ENCODE assay signal across 1 cellular context in the genomic region with DNA sequence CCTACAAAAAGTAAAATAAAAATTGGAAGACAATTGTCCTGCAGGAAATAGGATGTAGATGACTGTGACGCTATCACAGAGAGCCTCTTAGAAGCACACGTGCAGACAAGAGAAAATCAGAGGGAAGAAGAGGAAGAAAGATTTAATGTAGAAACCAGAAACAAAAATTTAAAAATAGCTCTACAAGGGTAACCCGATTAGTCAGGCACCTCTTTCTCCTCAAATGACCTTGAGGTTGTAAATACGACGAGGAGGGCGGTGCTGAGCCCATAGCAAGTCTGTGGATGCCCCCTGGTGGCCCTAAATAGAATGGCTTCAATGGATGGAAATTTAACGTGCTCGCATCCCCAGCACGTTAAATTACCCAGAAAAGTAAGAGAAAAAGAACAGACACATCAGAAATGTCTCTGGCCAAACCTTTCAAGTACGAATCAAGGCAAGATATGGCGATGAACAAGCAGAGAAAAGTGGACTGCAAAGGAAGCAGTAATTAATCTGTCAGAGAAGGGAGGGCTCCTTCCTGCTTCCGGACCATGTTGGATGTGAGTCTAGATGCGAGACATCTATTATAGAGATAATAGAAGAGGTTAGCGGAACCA.
TF ChIP-seq lines count a peak whose summit lies in the region.

No MANE protein-coding gene starts in this region.

TF ChIP-seq in HepG2, 621 proteins besides CTCF, POLR2A, EP300 and RAD21 (continued from another document and continues in another):
- TF ChIP-seq, protein P1, sequence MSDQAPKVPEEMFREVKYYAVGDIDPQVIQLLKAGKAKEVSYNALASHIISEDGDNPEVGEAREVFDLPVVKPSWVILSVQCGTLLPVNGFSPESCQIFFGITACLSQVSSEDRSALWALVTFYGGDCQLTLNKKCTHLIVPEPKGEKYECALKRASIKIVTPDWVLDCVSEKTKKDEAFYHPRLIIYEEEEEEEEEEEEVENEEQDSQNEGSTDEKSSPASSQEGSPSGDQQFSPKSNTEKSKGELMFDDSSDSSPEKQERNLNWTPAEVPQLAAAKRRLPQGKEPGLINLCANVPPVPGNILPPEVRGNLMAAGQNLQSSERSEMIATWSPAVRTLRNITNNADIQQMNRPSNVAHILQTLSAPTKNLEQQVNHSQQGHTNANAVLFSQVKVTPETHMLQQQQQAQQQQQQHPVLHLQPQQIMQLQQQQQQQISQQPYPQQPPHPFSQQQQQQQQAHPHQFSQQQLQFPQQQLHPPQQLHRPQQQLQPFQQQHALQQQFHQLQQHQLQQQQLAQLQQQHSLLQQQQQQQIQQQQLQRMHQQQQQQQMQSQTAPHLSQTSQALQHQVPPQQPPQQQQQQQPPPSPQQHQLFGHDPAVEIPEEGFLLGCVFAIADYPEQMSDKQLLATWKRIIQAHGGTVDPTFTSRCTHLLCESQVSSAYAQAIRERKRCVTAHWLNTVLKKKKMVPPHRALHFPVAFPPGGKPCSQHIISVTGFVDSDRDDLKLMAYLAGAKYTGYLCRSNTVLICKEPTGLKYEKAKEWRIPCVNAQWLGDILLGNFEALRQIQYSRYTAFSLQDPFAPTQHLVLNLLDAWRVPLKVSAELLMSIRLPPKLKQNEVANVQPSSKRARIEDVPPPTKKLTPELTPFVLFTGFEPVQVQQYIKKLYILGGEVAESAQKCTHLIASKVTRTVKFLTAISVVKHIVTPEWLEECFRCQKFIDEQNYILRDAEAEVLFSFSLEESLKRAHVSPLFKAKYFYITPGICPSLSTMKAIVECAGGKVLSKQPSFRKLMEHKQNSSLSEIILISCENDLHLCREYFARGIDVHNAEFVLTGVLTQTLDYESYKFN (CRISPR knock-in tag; conservative IDR thresholded peaks at IDR 0.05) = peak; percentile 45; the same call in 1 of the 2 replicates
- TF ChIP-seq ARNT2 (CRISPR knock-in tag; IDR thresholded peaks at IDR 0.05; ENCODE audit: low read depth) (0 out of 2 replicates have a peak, but pooled peaks have one; percentile 53), ZFP62 (CRISPR knock-in tag; IDR thresholded peaks at IDR 0.05) (no peak), NFIB (CRISPR knock-in tag; IDR thresholded peaks at IDR 0.05; ENCODE audit: borderline replicate concordance) (no peak), ZMYM3 (CRISPR knock-in tag; IDR thresholded peaks at IDR 0.05) (no peak), ZNF121 (CRISPR knock-in tag; IDR thresholded peaks at IDR 0.05) (no peak), ZNF761 (CRISPR knock-in tag; conservative IDR thresholded peaks at IDR 0.05) (0 out of 2 replicates have a peak, but pooled peaks have one; percentile 29), ZNF782 (CRISPR knock-in tag; IDR thresholded peaks at IDR 0.05; ENCODE audit: borderline replicate concordance) (0 out of 2 replicates have a peak, but pooled peaks have one; percentile 26), SMARCC2 (IDR thresholded peaks at IDR 0.05) (no peak), ZBTB42 (CRISPR knock-in tag; IDR thresholded peaks at IDR 0.05) (no peak), JARID2 (CRISPR knock-in tag; IDR thresholded peaks at IDR 0.05; ENCODE audit: insufficient replicate concordance) (no peak), XRCC5 (optimal IDR thresholded peaks at IDR 0.05; ENCODE audit: low read length) (peak; percentile 76), RAD51 (IDR thresholded peaks at IDR 0.05; ENCODE audit: borderline replicate concordance) (no peak), ZNF558 (CRISPR knock-in tag; IDR thresholded peaks at IDR 0.05; ENCODE audit: borderline replicate concordance) (0 out of 2 replicates have a peak, but pooled peaks have one; percentile 7), MXI1 (IDR thresholded peaks at IDR 0.05; ENCODE audit: borderline replicate concordance, low read depth, low read length) (peak; percentile 62; the same call in 1 of the 3 replicates), ZNF33A (CRISPR knock-in tag; IDR thresholded peaks at IDR 0.05; ENCODE audit: borderline replicate concordance) (no peak), GTF2F1 (IDR thresholded peaks at IDR 0.05; ENCODE audit: low read length) (no peak), ZNF256 (CRISPR knock-in tag; conservative IDR thresholded peaks at IDR 0.05) (no peak), ZNF143 (CRISPR knock-in tag; IDR thresholded peaks at IDR 0.05) (no peak), KMT2B (CRISPR knock-in tag; IDR thresholded peaks at IDR 0.05) (no peak), DPF2 (CRISPR knock-in tag; IDR thresholded peaks at IDR 0.05; ENCODE audit: borderline replicate concordance, low read depth) (no peak), SALL1 (CRISPR knock-in tag; IDR thresholded peaks at IDR 0.05) (peak; percentile 39; the same call in 1 of the 2 replicates), ZNF816 (CRISPR knock-in tag; IDR thresholded peaks at IDR 0.05; ENCODE audit: borderline replicate concordance) (no peak), ATM (IDR thresholded peaks at IDR 0.05; ENCODE audit: borderline replicate concordance) (no peak)
- TF ChIP-seq, protein P2, sequence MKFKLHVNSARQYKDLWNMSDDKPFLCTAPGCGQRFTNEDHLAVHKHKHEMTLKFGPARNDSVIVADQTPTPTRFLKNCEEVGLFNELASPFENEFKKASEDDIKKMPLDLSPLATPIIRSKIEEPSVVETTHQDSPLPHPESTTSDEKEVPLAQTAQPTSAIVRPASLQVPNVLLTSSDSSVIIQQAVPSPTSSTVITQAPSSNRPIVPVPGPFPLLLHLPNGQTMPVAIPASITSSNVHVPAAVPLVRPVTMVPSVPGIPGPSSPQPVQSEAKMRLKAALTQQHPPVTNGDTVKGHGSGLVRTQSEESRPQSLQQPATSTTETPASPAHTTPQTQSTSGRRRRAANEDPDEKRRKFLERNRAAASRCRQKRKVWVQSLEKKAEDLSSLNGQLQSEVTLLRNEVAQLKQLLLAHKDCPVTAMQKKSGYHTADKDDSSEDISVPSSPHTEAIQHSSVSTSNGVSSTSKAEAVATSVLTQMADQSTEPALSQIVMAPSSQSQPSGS (CRISPR knock-in tag; IDR thresholded peaks at IDR 0.05) = 0 out of 2 replicates have a peak, but pooled peaks have one; percentile 39
- TF ChIP-seq, protein P3, sequence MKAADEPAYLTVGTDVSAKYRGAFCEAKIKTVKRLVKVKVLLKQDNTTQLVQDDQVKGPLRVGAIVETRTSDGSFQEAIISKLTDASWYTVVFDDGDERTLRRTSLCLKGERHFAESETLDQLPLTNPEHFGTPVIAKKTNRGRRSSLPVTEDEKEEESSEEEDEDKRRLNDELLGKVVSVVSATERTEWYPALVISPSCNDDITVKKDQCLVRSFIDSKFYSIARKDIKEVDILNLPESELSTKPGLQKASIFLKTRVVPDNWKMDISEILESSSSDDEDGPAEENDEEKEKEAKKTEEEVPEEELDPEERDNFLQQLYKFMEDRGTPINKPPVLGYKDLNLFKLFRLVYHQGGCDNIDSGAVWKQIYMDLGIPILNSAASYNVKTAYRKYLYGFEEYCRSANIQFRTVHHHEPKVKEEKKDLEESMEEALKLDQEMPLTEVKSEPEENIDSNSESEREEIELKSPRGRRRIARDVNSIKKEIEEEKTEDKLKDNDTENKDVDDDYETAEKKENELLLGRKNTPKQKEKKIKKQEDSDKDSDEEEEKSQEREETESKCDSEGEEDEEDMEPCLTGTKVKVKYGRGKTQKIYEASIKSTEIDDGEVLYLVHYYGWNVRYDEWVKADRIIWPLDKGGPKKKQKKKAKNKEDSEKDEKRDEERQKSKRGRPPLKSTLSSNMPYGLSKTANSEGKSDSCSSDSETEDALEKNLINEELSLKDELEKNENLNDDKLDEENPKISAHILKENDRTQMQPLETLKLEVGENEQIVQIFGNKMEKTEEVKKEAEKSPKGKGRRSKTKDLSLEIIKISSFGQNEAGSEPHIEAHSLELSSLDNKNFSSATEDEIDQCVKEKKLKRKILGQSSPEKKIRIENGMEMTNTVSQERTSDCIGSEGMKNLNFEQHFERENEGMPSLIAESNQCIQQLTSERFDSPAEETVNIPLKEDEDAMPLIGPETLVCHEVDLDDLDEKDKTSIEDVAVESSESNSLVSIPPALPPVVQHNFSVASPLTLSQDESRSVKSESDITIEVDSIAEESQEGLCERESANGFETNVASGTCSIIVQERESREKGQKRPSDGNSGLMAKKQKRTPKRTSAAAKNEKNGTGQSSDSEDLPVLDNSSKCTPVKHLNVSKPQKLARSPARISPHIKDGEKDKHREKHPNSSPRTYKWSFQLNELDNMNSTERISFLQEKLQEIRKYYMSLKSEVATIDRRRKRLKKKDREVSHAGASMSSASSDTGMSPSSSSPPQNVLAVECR (CRISPR knock-in tag; IDR thresholded peaks at IDR 0.05; ENCODE audit: borderline replicate concordance) = peak; percentile 20; the same call in 1 of the 2 replicates
- TF ChIP-seq, protein P4, sequence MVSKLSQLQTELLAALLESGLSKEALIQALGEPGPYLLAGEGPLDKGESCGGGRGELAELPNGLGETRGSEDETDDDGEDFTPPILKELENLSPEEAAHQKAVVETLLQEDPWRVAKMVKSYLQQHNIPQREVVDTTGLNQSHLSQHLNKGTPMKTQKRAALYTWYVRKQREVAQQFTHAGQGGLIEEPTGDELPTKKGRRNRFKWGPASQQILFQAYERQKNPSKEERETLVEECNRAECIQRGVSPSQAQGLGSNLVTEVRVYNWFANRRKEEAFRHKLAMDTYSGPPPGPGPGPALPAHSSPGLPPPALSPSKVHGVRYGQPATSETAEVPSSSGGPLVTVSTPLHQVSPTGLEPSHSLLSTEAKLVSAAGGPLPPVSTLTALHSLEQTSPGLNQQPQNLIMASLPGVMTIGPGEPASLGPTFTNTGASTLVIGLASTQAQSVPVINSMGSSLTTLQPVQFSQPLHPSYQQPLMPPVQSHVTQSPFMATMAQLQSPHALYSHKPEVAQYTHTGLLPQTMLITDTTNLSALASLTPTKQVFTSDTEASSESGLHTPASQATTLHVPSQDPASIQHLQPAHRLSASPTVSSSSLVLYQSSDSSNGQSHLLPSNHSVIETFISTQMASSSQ (IDR thresholded peaks at IDR 0.05; ENCODE audit: low read depth) = no peak
- TF ChIP-seq, protein P4 (CRISPR knock-in tag; IDR thresholded peaks at IDR 0.05; ENCODE audit: borderline replicate concordance) = no peak
- TF ChIP-seq, protein P5, sequence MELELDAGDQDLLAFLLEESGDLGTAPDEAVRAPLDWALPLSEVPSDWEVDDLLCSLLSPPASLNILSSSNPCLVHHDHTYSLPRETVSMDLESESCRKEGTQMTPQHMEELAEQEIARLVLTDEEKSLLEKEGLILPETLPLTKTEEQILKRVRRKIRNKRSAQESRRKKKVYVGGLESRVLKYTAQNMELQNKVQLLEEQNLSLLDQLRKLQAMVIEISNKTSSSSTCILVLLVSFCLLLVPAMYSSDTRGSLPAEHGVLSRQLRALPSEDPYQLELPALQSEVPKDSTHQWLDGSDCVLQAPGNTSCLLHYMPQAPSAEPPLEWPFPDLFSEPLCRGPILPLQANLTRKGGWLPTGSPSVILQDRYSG (CRISPR knock-in tag; IDR thresholded peaks at IDR 0.05) = no peak
- TF ChIP-seq, protein P6, sequence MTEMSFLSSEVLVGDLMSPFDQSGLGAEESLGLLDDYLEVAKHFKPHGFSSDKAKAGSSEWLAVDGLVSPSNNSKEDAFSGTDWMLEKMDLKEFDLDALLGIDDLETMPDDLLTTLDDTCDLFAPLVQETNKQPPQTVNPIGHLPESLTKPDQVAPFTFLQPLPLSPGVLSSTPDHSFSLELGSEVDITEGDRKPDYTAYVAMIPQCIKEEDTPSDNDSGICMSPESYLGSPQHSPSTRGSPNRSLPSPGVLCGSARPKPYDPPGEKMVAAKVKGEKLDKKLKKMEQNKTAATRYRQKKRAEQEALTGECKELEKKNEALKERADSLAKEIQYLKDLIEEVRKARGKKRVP (CRISPR knock-in tag; IDR thresholded peaks at IDR 0.05) = no peak
- TF ChIP-seq, protein P7, sequence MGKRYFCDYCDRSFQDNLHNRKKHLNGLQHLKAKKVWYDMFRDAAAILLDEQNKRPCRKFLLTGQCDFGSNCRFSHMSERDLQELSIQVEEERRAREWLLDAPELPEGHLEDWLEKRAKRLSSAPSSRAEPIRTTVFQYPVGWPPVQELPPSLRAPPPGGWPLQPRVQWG (CRISPR knock-in tag; IDR thresholded peaks at IDR 0.05; ENCODE audit: borderline replicate concordance, low read depth) = no peak
- TF ChIP-seq, protein P8, sequence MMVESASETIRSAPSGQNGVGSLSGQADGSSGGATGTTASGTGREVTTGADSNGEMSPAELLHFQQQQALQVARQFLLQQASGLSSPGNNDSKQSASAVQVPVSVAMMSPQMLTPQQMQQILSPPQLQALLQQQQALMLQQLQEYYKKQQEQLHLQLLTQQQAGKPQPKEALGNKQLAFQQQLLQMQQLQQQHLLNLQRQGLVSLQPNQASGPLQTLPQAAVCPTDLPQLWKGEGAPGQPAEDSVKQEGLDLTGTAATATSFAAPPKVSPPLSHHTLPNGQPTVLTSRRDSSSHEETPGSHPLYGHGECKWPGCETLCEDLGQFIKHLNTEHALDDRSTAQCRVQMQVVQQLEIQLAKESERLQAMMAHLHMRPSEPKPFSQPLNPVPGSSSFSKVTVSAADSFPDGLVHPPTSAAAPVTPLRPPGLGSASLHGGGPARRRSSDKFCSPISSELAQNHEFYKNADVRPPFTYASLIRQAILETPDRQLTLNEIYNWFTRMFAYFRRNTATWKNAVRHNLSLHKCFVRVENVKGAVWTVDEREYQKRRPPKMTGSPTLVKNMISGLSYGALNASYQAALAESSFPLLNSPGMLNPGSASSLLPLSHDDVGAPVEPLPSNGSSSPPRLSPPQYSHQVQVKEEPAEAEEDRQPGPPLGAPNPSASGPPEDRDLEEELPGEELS (CRISPR knock-in tag; IDR thresholded peaks at IDR 0.05) = 0 out of 2 replicates have a peak, but pooled peaks have one; percentile 16
